ENCODE assay signal across 13 cellular contexts in genomic region chr16:66902648-66903543, GRCh38. TPM values are rescaled to one million over a fixed set of nuclear protein-coding genes. Genes with fewer than 3 reads are reported as not detected.
DNase-seq lines count a peak whose midpoint lies in the region; ATAC-seq lines count a peak whose summit lies in the region.
"Had no signal": no experiment of that assay in that cellular context is flagged by ENCODE, and none has a peak within 500 bp of the region (broad histone marks: within the 10 kb centered on the region; RNA-seq: fewer than 3 reads in every experiment).

No MANE protein-coding gene starts in this region.

- H3K9me3 ChIP-seq in BLaER1 treated with 17β-estradiol and CSF1 and Interleukin-3, amounts not matched to agents 10 nM and 100 nM (replicated peaks in 1 of 11) = no peaks in the 10 kb centered on the region
- no peaks in the 10 kb centered on the region for H3K9me3 ChIP-seq in esophagus (ENCODE audit: control insufficient read depth in 2 of 2, insufficient read depth in 1 of 2, low read depth in 1 of 2, low read length in 1 of 2)
- H3K9me3 ChIP-seq: MG63, upper lobe of right lung had no signal

- H3K4me2 ChIP-seq in BLaER1 treated with 17β-estradiol and CSF1 and Interleukin-3, amounts not matched to agents 10 nM and 100 nM = peak overlapping the region; percentile 45 to 90 (median 63)

- no peaks in the 10 kb centered on the region for H3K36me3 ChIP-seq in BLaER1 treated with 17β-estradiol and CSF1 and Interleukin-3, amounts not matched to agents 10 nM and 100 nM
- no peaks in the 10 kb centered on the region for H3K36me3 ChIP-seq in esophagus (ENCODE audit: control insufficient read depth in 2 of 2, insufficient read depth in 2 of 2, low read length in 1 of 2)
- H3K36me3 ChIP-seq: MG63, upper lobe of right lung had no signal

- 0 out of 20 replicates have a peak overlapping the region, but pooled peaks of 1 of the 10 experiments have one; percentile 11 for H3K4me3 ChIP-seq in BLaER1 treated with 17β-estradiol and CSF1 and Interleukin-3, amounts not matched to agents 10 nM and 100 nM
- no peak overlapping the region for H3K4me3 ChIP-seq in esophagus (ENCODE audit: low read depth in 1 of 2, low read length in 2 of 2)
- H3K4me3 ChIP-seq: MG63, upper lobe of right lung had no signal

- peak overlapping the region in 4 of 11 experiments; percentile 52 to 61 (median 60); a peak in 9 of 22 replicates for H3K27ac ChIP-seq in BLaER1 treated with 17β-estradiol and CSF1 and Interleukin-3, amounts not matched to agents 10 nM and 100 nM
- peak overlapping the region; percentile 53 to 91 for H3K27ac ChIP-seq in esophagus (ENCODE audit: low read depth in 2 of 2, low read length in 1 of 2)
- H3K27ac ChIP-seq: upper lobe of right lung had no signal

- H3K27me3 ChIP-seq in BLaER1 treated with 17β-estradiol and CSF1 and Interleukin-3, amounts not matched to agents 10 nM and 100 nM = no peaks in the 10 kb centered on the region
- H3K27me3 ChIP-seq in esophagus (ENCODE audit: control insufficient read depth in 1 of 2, insufficient read depth in 2 of 2, low read length in 2 of 2) = no peaks in the 10 kb centered on the region
- H3K27me3 ChIP-seq: MG63, upper lobe of right lung had no signal

- peak overlapping the region in 4 of 11 experiments; percentile 37 to 59 (median 42); a peak in 6 of 22 replicates for H3K9ac ChIP-seq in BLaER1 treated with 17β-estradiol and CSF1 and Interleukin-3, amounts not matched to agents 10 nM and 100 nM

- peaks cover 32 to 74% (median 63%) of the 10 kb centered on the region in 10 experiments for H3K4me1 ChIP-seq in BLaER1 treated with 17β-estradiol and CSF1 and Interleukin-3, amounts not matched to agents 10 nM and 100 nM
- peaks cover 17 to 55% of the 10 kb centered on the region in 2 donors for H3K4me1 ChIP-seq in esophagus (ENCODE audit: control insufficient read depth in 2 of 2, insufficient read depth in 2 of 2, low read length in 1 of 2)

- DNase-seq in myocyte (ENCODE audit: low read depth) (peak; percentile 75), NCI-H2107 treated with DMSO at 0.1 percent for 48 hours (lab: John Stamatoyannopoulos, UW; ENCODE audit: unreplicated experiment) (no peak), T-helper 9 cell (no peak)
- DNase-seq: activated CD8-positive, alpha-beta memory T cell treated with anti-CD3 and anti-CD28 coated beads for 24 hours; activated naive CD4-positive, alpha-beta T cell treated with anti-CD3 and anti-CD28 coated beads for 36 hours; MG63; naive B cell; upper lobe of right lung had no signal

- ATAC-seq in GM18519 (IDR thresholded peaks at IDR 0.05; ENCODE audit: low FRiP score, unreplicated experiment) = no peak
- ATAC-seq: upper lobe of right lung had no signal

- 61 to 70% methylated on average over 14 of the region's 14 CpGs for WGBS in esophagus, 2 donors

- no peaks in the 10 kb centered on the region; a peak in 2 of 22 replicates for H4K20me1 ChIP-seq in BLaER1 treated with 17β-estradiol and CSF1 and Interleukin-3, amounts not matched to agents 10 nM and 100 nM

RNA-seq across cellular contexts. Expression of gene CDH16, which starts 15.8 kb away (rescaled TPM):
- polyA plus RNA-seq in esophagus = 1 to 10 TPM; 6.1 to 6.5 TPM
- 1.1 TPM in 1 of 2 replicates, not detected in the other for total RNA-seq in myocyte
- polyA plus RNA-seq in myocyte (2012) = not detected
- total RNA-seq: A673; activated naive CD4-positive, alpha-beta T cell treated with anti-CD3 and anti-CD28 coated beads for 36 hours; cerebellum; upper lobe of right lung had no signal

RNA-seq across cellular contexts. Expression of gene RRAD, which starts 22.4 kb away (rescaled TPM):
- 100 to 1,000 TPM in 1 of 2 donors, 10 to 100 TPM in 1; 93.6 to 125 TPM for polyA plus RNA-seq in esophagus
- 26.3 and 60.5 TPM in 2 replicates for total RNA-seq in myocyte
- polyA plus RNA-seq in myocyte (2012) = 8.5 TPM

RNA-seq across cellular contexts. Expression of gene PDP2, which starts 22.6 kb away (rescaled TPM):
- 1 to 10 TPM; 2.3 to 2.5 TPM for polyA plus RNA-seq in esophagus
- 3.5 and 4.6 TPM in 2 replicates for total RNA-seq in myocyte
- 6.4 TPM for polyA plus RNA-seq in myocyte (2012)

RNA-seq across cellular contexts. Expression of gene CIAO2B, which starts 31.3 kb away (rescaled TPM):
- 100 to 1,000 TPM; 139 to 266 TPM for polyA plus RNA-seq in esophagus
- 168 and 235 TPM in 2 replicates for total RNA-seq in myocyte
- polyA plus RNA-seq in myocyte (2012) = 253 TPM

RNA-seq across cellular contexts. Expression of gene CES2, which starts 32.4 kb away (rescaled TPM):
- polyA plus RNA-seq in esophagus = 100 to 1,000 TPM; 120 to 128 TPM
- total RNA-seq in myocyte = 70.7 and 81.0 TPM in 2 replicates
- polyA plus RNA-seq in myocyte (2012) = 42.7 TPM
